In the genomic region with DNA sequence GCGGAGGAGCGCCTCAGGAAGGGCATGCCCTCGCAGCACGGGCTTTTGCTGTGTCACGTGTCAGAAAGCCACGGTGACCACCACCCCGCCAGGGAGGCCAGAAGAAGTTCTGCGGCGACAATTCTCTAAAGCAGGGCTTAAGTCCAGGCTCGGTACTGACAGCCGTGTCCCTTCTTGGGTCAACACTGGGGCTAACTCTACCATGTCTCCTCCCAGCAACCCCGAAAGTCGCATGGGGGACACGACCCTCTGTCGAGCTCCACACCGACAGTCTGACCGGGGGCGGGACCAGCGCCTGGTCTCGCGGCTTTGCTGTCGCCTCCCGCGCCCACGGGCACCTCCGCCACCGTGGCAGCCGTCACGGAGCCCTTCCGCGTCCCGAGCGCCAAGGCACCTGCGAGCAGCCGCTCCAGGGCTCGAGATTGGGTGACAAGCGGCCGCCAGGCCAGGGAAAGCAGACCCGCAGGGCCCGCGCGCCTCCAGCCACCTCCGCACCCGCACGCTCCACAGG, we compare ENCODE assay signal across 1 cellular context.
TF ChIP-seq lines count a peak whose summit lies in the region.

No MANE protein-coding gene starts in this region.

TF ChIP-seq in HEK293, 187 proteins besides CTCF, POLR2A, EP300 and RAD21 (continued from another document):
- TF ChIP-seq SALL2 (tag by site-specific recombination; IDR thresholded peaks at IDR 0.05; ENCODE audit: borderline replicate concordance) = no peak
- TF ChIP-seq EGR2 (tag by site-specific recombination; IDR thresholded peaks at IDR 0.05; ENCODE audit: low read depth) = peak; percentile 60; the same call in 1 of the 2 replicates
- no peak for TF ChIP-seq ATF2 (tag by site-specific recombination; IDR thresholded peaks at IDR 0.05; ENCODE audit: low read depth)
- TF ChIP-seq ZXDB (tag by site-specific recombination; IDR thresholded peaks at IDR 0.05) = peak; percentile 2; the same call in 1 of the 2 replicates
- 0 out of 2 replicates have a peak, but pooled peaks have one; percentile 28 for TF ChIP-seq ZBTB7A (tag by site-specific recombination; IDR thresholded peaks at IDR 0.05; ENCODE audit: low read depth)
- no peak for TF ChIP-seq ZNF514 (tag by site-specific recombination; IDR thresholded peaks at IDR 0.05)
- no peak for TF ChIP-seq ZNF792 (tag by site-specific recombination; IDR thresholded peaks at IDR 0.05)
- peak; percentile 11; the same call in 1 of the 2 replicates for TF ChIP-seq ZBTB8A (tag by site-specific recombination; IDR thresholded peaks at IDR 0.05)
- TF ChIP-seq ZNF366 (tag by site-specific recombination; conservative IDR thresholded peaks at IDR 0.05) = no peak
- no peak for TF ChIP-seq BCL11B (tag by site-specific recombination; IDR thresholded peaks at IDR 0.05; ENCODE audit: low read depth)
- no peak for TF ChIP-seq ZBTB1 (tag by site-specific recombination; IDR thresholded peaks at IDR 0.05)
- peak; percentile 78 for TF ChIP-seq ZFHX2 (tag by site-specific recombination; conservative IDR thresholded peaks at IDR 0.05)
- TF ChIP-seq SCRT2 (tag by site-specific recombination; IDR thresholded peaks at IDR 0.05) = peak; percentile 99
- TF ChIP-seq ZSCAN16 (tag by site-specific recombination; IDR thresholded peaks at IDR 0.05) = no peak
- TF ChIP-seq, protein P1, sequence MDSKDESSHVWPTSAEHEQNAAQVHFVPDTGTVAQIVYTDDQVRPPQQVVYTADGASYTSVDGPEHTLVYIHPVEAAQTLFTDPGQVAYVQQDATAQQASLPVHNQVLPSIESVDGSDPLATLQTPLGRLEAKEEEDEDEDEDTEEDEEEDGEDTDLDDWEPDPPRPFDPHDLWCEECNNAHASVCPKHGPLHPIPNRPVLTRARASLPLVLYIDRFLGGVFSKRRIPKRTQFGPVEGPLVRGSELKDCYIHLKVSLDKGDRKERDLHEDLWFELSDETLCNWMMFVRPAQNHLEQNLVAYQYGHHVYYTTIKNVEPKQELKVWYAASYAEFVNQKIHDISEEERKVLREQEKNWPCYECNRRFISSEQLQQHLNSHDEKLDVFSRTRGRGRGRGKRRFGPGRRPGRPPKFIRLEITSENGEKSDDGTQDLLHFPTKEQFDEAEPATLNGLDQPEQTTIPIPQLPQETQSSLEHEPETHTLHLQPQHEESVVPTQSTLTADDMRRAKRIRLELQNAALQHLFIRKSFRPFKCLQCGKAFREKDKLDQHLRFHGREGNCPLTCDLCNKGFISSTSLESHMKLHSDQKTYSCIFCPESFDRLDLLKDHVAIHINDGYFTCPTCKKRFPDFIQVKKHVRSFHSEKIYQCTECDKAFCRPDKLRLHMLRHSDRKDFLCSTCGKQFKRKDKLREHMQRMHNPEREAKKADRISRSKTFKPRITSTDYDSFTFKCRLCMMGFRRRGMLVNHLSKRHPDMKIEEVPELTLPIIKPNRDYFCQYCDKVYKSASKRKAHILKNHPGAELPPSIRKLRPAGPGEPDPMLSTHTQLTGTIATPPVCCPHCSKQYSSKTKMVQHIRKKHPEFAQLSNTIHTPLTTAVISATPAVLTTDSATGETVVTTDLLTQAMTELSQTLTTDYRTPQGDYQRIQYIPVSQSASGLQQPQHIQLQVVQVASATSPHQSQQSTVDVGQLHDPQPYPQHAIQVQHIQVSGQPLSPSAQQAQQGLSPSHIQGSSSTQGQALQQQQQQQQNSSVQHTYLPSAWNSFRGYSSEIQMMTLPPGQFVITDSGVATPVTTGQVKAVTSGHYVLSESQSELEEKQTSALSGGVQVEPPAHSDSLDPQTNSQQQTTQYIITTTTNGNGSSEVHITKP (tag by site-specific recombination; IDR thresholded peaks at IDR 0.05) = no peak
- TF ChIP-seq, protein P2, sequence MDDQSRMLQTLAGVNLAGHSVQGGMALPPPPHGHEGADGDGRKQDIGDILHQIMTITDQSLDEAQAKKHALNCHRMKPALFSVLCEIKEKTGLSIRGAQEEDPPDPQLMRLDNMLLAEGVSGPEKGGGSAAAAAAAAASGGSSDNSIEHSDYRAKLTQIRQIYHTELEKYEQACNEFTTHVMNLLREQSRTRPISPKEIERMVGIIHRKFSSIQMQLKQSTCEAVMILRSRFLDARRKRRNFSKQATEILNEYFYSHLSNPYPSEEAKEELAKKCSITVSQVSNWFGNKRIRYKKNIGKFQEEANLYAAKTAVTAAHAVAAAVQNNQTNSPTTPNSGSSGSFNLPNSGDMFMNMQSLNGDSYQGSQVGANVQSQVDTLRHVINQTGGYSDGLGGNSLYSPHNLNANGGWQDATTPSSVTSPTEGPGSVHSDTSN (CRISPR knock-in tag; IDR thresholded peaks at IDR 0.05) = peak; percentile 35; the same call in 1 of the 2 replicates
- peak; percentile 90 for TF ChIP-seq ZBTB26 (tag by site-specific recombination; optimal IDR thresholded peaks at IDR 0.05)
- TF ChIP-seq ZBTB48 (tag by site-specific recombination; IDR thresholded peaks at IDR 0.05) = no peak
- peak; percentile 19 for TF ChIP-seq ZIC2 (tag by site-specific recombination; IDR thresholded peaks at IDR 0.05)
- no peak for TF ChIP-seq HOXA7 (CRISPR knock-in tag; IDR thresholded peaks at IDR 0.05; ENCODE audit: borderline replicate concordance)
- no peak for TF ChIP-seq ZNF280D (tag by site-specific recombination; IDR thresholded peaks at IDR 0.05)
- TF ChIP-seq OVOL3 (tag by site-specific recombination; IDR thresholded peaks at IDR 0.05) = 0 out of 2 replicates have a peak, but pooled peaks have one; percentile 5
- no peak for TF ChIP-seq ZBTB20 (tag by site-specific recombination; IDR thresholded peaks at IDR 0.05)
- TF ChIP-seq ZNF133 (tag by site-specific recombination; IDR thresholded peaks at IDR 0.05) = no peak
- no peak for TF ChIP-seq BCL6B (tag by site-specific recombination; IDR thresholded peaks at IDR 0.05)
- no peak for TF ChIP-seq ZNF274 (IDR thresholded peaks at IDR 0.05; ENCODE audit: low read length)
- no peak for TF ChIP-seq ZNF274 (tag by site-specific recombination; IDR thresholded peaks at IDR 0.05; ENCODE audit: borderline replicate concordance)
- TF ChIP-seq PRDM1 (tag by site-specific recombination; IDR thresholded peaks at IDR 0.05) = no peak; the same call in 1 of the 2 replicates
- TF ChIP-seq, protein P3, sequence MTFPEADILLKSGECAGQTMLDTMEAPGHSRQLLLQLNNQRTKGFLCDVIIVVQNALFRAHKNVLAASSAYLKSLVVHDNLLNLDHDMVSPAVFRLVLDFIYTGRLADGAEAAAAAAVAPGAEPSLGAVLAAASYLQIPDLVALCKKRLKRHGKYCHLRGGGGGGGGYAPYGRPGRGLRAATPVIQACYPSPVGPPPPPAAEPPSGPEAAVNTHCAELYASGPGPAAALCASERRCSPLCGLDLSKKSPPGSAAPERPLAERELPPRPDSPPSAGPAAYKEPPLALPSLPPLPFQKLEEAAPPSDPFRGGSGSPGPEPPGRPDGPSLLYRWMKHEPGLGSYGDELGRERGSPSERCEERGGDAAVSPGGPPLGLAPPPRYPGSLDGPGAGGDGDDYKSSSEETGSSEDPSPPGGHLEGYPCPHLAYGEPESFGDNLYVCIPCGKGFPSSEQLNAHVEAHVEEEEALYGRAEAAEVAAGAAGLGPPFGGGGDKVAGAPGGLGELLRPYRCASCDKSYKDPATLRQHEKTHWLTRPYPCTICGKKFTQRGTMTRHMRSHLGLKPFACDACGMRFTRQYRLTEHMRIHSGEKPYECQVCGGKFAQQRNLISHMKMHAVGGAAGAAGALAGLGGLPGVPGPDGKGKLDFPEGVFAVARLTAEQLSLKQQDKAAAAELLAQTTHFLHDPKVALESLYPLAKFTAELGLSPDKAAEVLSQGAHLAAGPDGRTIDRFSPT (tag by site-specific recombination; IDR thresholded peaks at IDR 0.05) = peak; percentile 62; the same call in 1 of the 2 replicates
- TF ChIP-seq ZFP3 (tag by site-specific recombination; IDR thresholded peaks at IDR 0.05; ENCODE audit: low read depth) = no peak
- TF ChIP-seq ZNF791 (tag by site-specific recombination; IDR thresholded peaks at IDR 0.05) = no peak
- TF ChIP-seq, protein P4, sequence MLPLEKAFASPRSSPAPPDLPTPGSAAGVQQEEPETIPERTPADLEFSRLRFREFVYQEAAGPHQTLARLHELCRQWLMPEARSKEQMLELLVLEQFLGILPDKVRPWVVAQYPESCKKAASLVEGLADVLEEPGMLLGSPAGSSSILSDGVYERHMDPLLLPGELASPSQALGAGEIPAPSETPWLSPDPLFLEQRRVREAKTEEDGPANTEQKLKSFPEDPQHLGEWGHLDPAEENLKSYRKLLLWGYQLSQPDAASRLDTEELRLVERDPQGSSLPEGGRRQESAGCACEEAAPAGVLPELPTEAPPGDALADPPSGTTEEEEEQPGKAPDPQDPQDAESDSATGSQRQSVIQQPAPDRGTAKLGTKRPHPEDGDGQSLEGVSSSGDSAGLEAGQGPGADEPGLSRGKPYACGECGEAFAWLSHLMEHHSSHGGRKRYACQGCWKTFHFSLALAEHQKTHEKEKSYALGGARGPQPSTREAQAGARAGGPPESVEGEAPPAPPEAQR (tag by site-specific recombination; IDR thresholded peaks at IDR 0.05) = no peak
